Comparison of ENCODE assay signal across 29 cellular contexts in the genomic region with DNA sequence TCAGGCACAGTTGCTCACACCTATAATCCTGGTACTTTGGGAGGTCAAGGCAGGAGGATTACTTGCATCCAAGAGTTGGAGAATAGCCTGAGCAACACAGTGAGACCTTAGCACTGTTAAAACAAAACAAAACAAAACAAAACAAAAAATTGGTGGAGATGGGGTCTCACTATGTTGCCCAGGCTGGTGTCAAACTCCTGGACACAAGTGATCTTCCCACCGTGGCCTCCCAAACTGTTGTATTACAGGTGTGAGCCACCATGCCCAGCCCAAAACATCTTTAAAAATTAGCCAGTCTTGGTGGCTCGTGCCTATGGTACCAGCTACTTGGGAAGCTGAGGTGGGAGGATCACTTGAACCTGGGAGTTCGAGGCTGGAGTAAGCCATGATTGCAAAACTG.
"Had no signal": no experiment of that assay in that cellular context is flagged by ENCODE, and none has a peak within 500 bp of the region (broad histone marks: within the 10 kb centered on the region; RNA-seq: fewer than 3 reads in every experiment).

No MANE protein-coding gene starts in this region.

- DNase-seq: natural killer cell; occipital lobe; ovary; posterior cingulate gyrus; psoas muscle; spleen; stimulated activated CD4-positive, alpha-beta T cell treated with anti-CD3 and anti-CD28 coated beads, Interleukin-12 subunit alpha, Interleukin-12 subunit beta, amount 100 ng/mL, for 4 hours; stimulated activated CD4-positive, alpha-beta T cell treated with anti-CD3 and anti-CD28 coated beads, Interleukin-1b, Interleukin-23, amount 100 ng/mL, for 48 hours; stimulated activated CD4-positive, alpha-beta T cell treated with anti-CD3 and anti-CD28 coated beads, Interleukin-4, amount 100 ng/mL, for 1 hour; stimulated activated CD4-positive, alpha-beta T cell treated with anti-CD3 and anti-CD28 coated beads, Interleukin-4, amount 100 ng/mL, for 4 hours; stimulated activated CD8-positive, alpha-beta memory T cell treated with anti-CD3 and anti-CD28 coated beads, Interleukin-4, amount 100 ng/mL, for 48 hours; stimulated activated naive B cell treated with anti-CD40 and anti-IgM and Interleukin-4, amounts not matched to agents 10 μg/mL and 1 μg/mL and 100 μg/mL, for 72 hours; stimulated activated naive CD4-positive, alpha-beta T cell treated with Interleukin-2 at 50 U/mL for 16 hours; stomach; thyroid gland; trophoblast cell had no signal

- H3K36me3 ChIP-seq: neural progenitor cell, ovary, thoracic aorta, thyroid gland, upper lobe of left lung, vagina had no signal

- H3K9me3 ChIP-seq: ovary, psoas muscle, spleen, stomach, thoracic aorta, thyroid gland, tibial nerve, upper lobe of left lung, vagina had no signal

- H3K4me3 ChIP-seq: neural progenitor cell, ovary, psoas muscle, skin epidermis, smooth muscle cell, spleen, stomach, thoracic aorta, thyroid gland, tibial nerve, upper lobe of left lung, vagina had no signal

- H2AFZ ChIP-seq: neural progenitor cell, parathyroid adenoma had no signal

- H3K27me3 Mint-ChIP-seq: stimulated activated naive CD8-positive, alpha-beta T cell treated with anti-CD3 and anti-CD28 coated beads, Interleukin-15, Interleukin-2, amounts not matched to agents 100 ng/mL and 50 ng/mL, for 24 hours had no signal

- H3K9me3 Mint-ChIP-seq: natural killer cell; nephron; neural progenitor cell; stimulated activated naive B cell treated with anti-CD40 and anti-IgM and Interleukin-4, amounts not matched to agents 10 μg/mL and 1 μg/mL and 100 μg/mL, for 72 hours; stimulated activated naive CD8-positive, alpha-beta T cell treated with anti-CD3 and anti-CD28 coated beads, Interleukin-15, Interleukin-2, amounts not matched to agents 100 ng/mL and 50 ng/mL, for 24 hours had no signal

- H3K36me3 Mint-ChIP-seq: natural killer cell, neural progenitor cell had no signal

- FAIRE-seq: urothelium cell line had no signal

- H3K27me3 ChIP-seq: neural progenitor cell, ovary, stomach, thyroid gland, tibial nerve, upper lobe of left lung, vagina had no signal

- H3K4me1 ChIP-seq: parathyroid adenoma, psoas muscle, thyroid gland, vagina had no signal

- H3K4me3 Mint-ChIP-seq: natural killer cell; nephron; neural progenitor cell; stimulated activated naive B cell treated with anti-CD40 and anti-IgM and Interleukin-4, amounts not matched to agents 10 μg/mL and 1 μg/mL and 100 μg/mL, for 72 hours; stimulated activated naive CD8-positive, alpha-beta T cell treated with anti-CD3 and anti-CD28 coated beads, Interleukin-15, Interleukin-2, amounts not matched to agents 100 ng/mL and 50 ng/mL, for 24 hours had no signal

- H3K27ac ChIP-seq: neural progenitor cell, ovary, parathyroid adenoma, psoas muscle, skin epidermis, spleen, thoracic aorta, thyroid gland, tibial nerve, upper lobe of left lung, vagina had no signal

- H3K79me2 ChIP-seq: parathyroid adenoma had no signal

- H3K9ac ChIP-seq: neural progenitor cell, parathyroid adenoma had no signal

- ATAC-seq: natural killer cell; sciatic nerve; stimulated activated naive B cell treated with anti-CD40 and anti-IgM and Interleukin-4, amounts not matched to agents 10 μg/mL and 1 μg/mL and 100 μg/mL, for 72 hours had no signal

- H3K27ac Mint-ChIP-seq: nephron; neural progenitor cell; progenitor cell of endocrine pancreas; stimulated activated naive B cell treated with anti-CD40 and anti-IgM and Interleukin-4, amounts not matched to agents 10 μg/mL and 1 μg/mL and 100 μg/mL, for 72 hours; stimulated activated naive CD8-positive, alpha-beta T cell treated with anti-CD3 and anti-CD28 coated beads, Interleukin-15, Interleukin-2, amounts not matched to agents 100 ng/mL and 50 ng/mL, for 24 hours had no signal

- H3K4me2 ChIP-seq: neural progenitor cell, smooth muscle cell had no signal
